Comparison of ENCODE assay signal across 1 cellular context in the genomic region with DNA sequence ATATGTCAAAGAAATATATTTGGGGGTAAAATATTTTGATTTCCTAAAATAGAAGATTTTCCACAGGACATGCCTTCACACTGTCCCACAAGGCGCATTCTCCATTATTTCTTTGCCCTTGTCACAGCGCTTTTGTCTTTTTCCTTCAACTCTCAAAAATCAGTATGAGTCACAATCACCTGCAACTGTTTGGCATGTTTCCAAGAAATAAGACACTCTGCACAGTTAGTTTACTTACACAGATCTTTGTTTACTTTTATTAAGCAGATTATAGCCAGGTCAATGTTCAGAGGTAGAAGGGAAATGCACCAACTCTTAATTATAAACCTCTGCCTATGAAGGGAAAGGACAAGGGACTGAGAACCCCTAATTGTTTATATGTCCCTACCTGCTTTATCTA.
TF ChIP-seq lines count a peak whose summit lies in the region.

No MANE protein-coding gene starts in this region.

TF ChIP-seq in HepG2, 621 proteins besides CTCF, POLR2A, EP300 and RAD21 (continued from another document and continues in another):
- TF ChIP-seq, protein P1, sequence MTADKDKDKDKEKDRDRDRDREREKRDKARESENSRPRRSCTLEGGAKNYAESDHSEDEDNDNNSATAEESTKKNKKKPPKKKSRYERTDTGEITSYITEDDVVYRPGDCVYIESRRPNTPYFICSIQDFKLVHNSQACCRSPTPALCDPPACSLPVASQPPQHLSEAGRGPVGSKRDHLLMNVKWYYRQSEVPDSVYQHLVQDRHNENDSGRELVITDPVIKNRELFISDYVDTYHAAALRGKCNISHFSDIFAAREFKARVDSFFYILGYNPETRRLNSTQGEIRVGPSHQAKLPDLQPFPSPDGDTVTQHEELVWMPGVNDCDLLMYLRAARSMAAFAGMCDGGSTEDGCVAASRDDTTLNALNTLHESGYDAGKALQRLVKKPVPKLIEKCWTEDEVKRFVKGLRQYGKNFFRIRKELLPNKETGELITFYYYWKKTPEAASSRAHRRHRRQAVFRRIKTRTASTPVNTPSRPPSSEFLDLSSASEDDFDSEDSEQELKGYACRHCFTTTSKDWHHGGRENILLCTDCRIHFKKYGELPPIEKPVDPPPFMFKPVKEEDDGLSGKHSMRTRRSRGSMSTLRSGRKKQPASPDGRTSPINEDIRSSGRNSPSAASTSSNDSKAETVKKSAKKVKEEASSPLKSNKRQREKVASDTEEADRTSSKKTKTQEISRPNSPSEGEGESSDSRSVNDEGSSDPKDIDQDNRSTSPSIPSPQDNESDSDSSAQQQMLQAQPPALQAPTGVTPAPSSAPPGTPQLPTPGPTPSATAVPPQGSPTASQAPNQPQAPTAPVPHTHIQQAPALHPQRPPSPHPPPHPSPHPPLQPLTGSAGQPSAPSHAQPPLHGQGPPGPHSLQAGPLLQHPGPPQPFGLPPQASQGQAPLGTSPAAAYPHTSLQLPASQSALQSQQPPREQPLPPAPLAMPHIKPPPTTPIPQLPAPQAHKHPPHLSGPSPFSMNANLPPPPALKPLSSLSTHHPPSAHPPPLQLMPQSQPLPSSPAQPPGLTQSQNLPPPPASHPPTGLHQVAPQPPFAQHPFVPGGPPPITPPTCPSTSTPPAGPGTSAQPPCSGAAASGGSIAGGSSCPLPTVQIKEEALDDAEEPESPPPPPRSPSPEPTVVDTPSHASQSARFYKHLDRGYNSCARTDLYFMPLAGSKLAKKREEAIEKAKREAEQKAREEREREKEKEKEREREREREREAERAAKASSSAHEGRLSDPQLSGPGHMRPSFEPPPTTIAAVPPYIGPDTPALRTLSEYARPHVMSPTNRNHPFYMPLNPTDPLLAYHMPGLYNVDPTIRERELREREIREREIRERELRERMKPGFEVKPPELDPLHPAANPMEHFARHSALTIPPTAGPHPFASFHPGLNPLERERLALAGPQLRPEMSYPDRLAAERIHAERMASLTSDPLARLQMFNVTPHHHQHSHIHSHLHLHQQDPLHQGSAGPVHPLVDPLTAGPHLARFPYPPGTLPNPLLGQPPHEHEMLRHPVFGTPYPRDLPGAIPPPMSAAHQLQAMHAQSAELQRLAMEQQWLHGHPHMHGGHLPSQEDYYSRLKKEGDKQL (CRISPR knock-in tag; IDR thresholded peaks at IDR 0.05; ENCODE audit: low read depth) = 0 out of 2 replicates have a peak, but pooled peaks have one; percentile 33
- TF ChIP-seq ZNF12 (CRISPR knock-in tag; IDR thresholded peaks at IDR 0.05) (peak; percentile 95), TGIF2 (CRISPR knock-in tag; IDR thresholded peaks at IDR 0.05) (0 out of 2 replicates have a peak, but pooled peaks have one; percentile 58), NFE2L1 (CRISPR knock-in tag; IDR thresholded peaks at IDR 0.05; ENCODE audit: borderline replicate concordance) (no peak), ZNF101 (CRISPR knock-in tag; IDR thresholded peaks at IDR 0.05; ENCODE audit: borderline replicate concordance, low read depth) (no peak), KAT8 (CRISPR knock-in tag; IDR thresholded peaks at IDR 0.05) (no peak), ZNF431 (CRISPR knock-in tag; IDR thresholded peaks at IDR 0.05; ENCODE audit: borderline replicate concordance, low read depth) (no peak), ZNF44 (CRISPR knock-in tag; IDR thresholded peaks at IDR 0.05) (no peak), ETV5 (CRISPR knock-in tag; IDR thresholded peaks at IDR 0.05; ENCODE audit: borderline replicate concordance) (no peak; the same call in 1 of the 2 replicates), TRIM24 (CRISPR knock-in tag; IDR thresholded peaks at IDR 0.05) (no peak), RXRB (CRISPR knock-in tag; IDR thresholded peaks at IDR 0.05; ENCODE audit: borderline replicate concordance) (peak; percentile 71; the same call in 1 of the 2 replicates), HIVEP1 (CRISPR knock-in tag; IDR thresholded peaks at IDR 0.05) (no peak), JARID2 (CRISPR knock-in tag; IDR thresholded peaks at IDR 0.05; ENCODE audit: insufficient replicate concordance) (no peak), PHF20 (CRISPR knock-in tag; IDR thresholded peaks at IDR 0.05) (no peak), SIN3A (IDR thresholded peaks at IDR 0.05; ENCODE audit: borderline replicate concordance, low read depth, low read length) (0 out of 2 replicates have a peak, but pooled peaks have one; percentile 6), KDM6A (CRISPR knock-in tag; IDR thresholded peaks at IDR 0.05; ENCODE audit: low read depth) (peak; percentile 61; the same call in 1 of the 2 replicates), ZMYM4 (CRISPR knock-in tag; IDR thresholded peaks at IDR 0.05) (peak; percentile 28; the same call in 1 of the 2 replicates), GPN1 (CRISPR knock-in tag; IDR thresholded peaks at IDR 0.05; ENCODE audit: borderline replicate concordance) (no peak), ZNF792 (CRISPR knock-in tag; IDR thresholded peaks at IDR 0.05) (0 out of 2 replicates have a peak, but pooled peaks have one; percentile 32), ZNF598 (CRISPR knock-in tag; IDR thresholded peaks at IDR 0.05; ENCODE audit: borderline replicate concordance) (no peak), LCORL (IDR thresholded peaks at IDR 0.05) (peak; percentile 47; the same call in 1 of the 2 replicates), LCORL (CRISPR knock-in tag; IDR thresholded peaks at IDR 0.05) (peak; percentile 49; the same call in 1 of the 2 replicates), MTA3 (CRISPR knock-in tag; IDR thresholded peaks at IDR 0.05) (no peak), ZNF350 (CRISPR knock-in tag; IDR thresholded peaks at IDR 0.05; ENCODE audit: borderline replicate concordance, low read depth) (no peak), SIX4 (CRISPR knock-in tag; IDR thresholded peaks at IDR 0.05) (peak; percentile 97), RARA (CRISPR knock-in tag; IDR thresholded peaks at IDR 0.05) (0 out of 2 replicates have a peak, but pooled peaks have one; percentile 39), HMG20B (CRISPR knock-in tag; conservative IDR thresholded peaks at IDR 0.05) (no peak), ISL2 (CRISPR knock-in tag; IDR thresholded peaks at IDR 0.05) (peak; percentile 88), HES4 (CRISPR knock-in tag; IDR thresholded peaks at IDR 0.05; ENCODE audit: borderline replicate concordance) (no peak), PHB2 (IDR thresholded peaks at IDR 0.05; ENCODE audit: partially characterized antibody) (no peak), ZNF124 (CRISPR knock-in tag; IDR thresholded peaks at IDR 0.05) (0 out of 2 replicates have a peak, but pooled peaks have one; percentile 34), ZSCAN22 (CRISPR knock-in tag; IDR thresholded peaks at IDR 0.05) (no peak), AKAP8 (CRISPR knock-in tag; IDR thresholded peaks at IDR 0.05) (no peak), ZNF543 (CRISPR knock-in tag; IDR thresholded peaks at IDR 0.05) (no peak), ZKSCAN5 (CRISPR knock-in tag; IDR thresholded peaks at IDR 0.05) (no peak), YEATS2 (CRISPR knock-in tag; IDR thresholded peaks at IDR 0.05; ENCODE audit: borderline replicate concordance) (no peak), MBD4 (IDR thresholded peaks at IDR 0.05; ENCODE audit: borderline replicate concordance, low read length) (no peak), ATM (IDR thresholded peaks at IDR 0.05; ENCODE audit: borderline replicate concordance) (no peak), ZBTB8A (CRISPR knock-in tag; IDR thresholded peaks at IDR 0.05; ENCODE audit: borderline replicate concordance, low read depth) (no peak), SIX1 (CRISPR knock-in tag; IDR thresholded peaks at IDR 0.05; ENCODE audit: borderline replicate concordance) (peak; percentile 79; the same call in 1 of the 2 replicates), HDAC2 (CRISPR knock-in tag; IDR thresholded peaks at IDR 0.05) (peak; percentile 64; the same call in 1 of the 2 replicates), JUND (CRISPR knock-in tag; IDR thresholded peaks at IDR 0.05) (peak; percentile 89), POLR2G (IDR thresholded peaks at IDR 0.05; ENCODE audit: low read depth, low read length) (no peak), CREM (IDR thresholded peaks at IDR 0.05) (peak; percentile 65), CREM (CRISPR knock-in tag; IDR thresholded peaks at IDR 0.05) (no peak), FOXK2 (IDR thresholded peaks at IDR 0.05) (peak; percentile 60; the same call in 1 of the 2 replicates), ESRRA (CRISPR knock-in tag; IDR thresholded peaks at IDR 0.05; ENCODE audit: low read depth) (0 out of 2 replicates have a peak, but pooled peaks have one; percentile 31), NCOA2 (CRISPR knock-in tag; IDR thresholded peaks at IDR 0.05) (peak; percentile 82), NR2F1 (CRISPR knock-in tag; IDR thresholded peaks at IDR 0.05) (0 out of 4 replicates have a peak, but pooled peaks of 1 of the 2 experiments have one; percentile 33), SMAD3 (CRISPR knock-in tag; IDR thresholded peaks at IDR 0.05) (peak; percentile 17; the same call in 1 of the 2 replicates), RFX1 (IDR thresholded peaks at IDR 0.05) (no peak), HMG20A (CRISPR knock-in tag; IDR thresholded peaks at IDR 0.05; ENCODE audit: borderline replicate concordance) (peak; percentile 82; the same call in 1 of the 2 replicates), ZNF563 (CRISPR knock-in tag; IDR thresholded peaks at IDR 0.05) (no peak), ARHGAP35 (CRISPR knock-in tag; IDR thresholded peaks at IDR 0.05; ENCODE audit: borderline replicate concordance) (no peak), TBL1XR1 (IDR thresholded peaks at IDR 0.05; ENCODE audit: borderline replicate concordance, low read length, partially characterized antibody) (no peak)
- TF ChIP-seq, protein P2, sequence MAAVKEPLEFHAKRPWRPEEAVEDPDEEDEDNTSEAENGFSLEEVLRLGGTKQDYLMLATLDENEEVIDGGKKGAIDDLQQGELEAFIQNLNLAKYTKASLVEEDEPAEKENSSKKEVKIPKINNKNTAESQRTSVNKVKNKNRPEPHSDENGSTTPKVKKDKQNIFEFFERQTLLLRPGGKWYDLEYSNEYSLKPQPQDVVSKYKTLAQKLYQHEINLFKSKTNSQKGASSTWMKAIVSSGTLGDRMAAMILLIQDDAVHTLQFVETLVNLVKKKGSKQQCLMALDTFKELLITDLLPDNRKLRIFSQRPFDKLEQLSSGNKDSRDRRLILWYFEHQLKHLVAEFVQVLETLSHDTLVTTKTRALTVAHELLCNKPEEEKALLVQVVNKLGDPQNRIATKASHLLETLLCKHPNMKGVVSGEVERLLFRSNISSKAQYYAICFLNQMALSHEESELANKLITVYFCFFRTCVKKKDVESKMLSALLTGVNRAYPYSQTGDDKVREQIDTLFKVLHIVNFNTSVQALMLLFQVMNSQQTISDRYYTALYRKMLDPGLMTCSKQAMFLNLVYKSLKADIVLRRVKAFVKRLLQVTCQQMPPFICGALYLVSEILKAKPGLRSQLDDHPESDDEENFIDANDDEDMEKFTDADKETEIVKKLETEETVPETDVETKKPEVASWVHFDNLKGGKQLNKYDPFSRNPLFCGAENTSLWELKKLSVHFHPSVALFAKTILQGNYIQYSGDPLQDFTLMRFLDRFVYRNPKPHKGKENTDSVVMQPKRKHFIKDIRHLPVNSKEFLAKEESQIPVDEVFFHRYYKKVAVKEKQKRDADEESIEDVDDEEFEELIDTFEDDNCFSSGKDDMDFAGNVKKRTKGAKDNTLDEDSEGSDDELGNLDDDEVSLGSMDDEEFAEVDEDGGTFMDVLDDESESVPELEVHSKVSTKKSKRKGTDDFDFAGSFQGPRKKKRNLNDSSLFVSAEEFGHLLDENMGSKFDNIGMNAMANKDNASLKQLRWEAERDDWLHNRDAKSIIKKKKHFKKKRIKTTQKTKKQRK (IDR thresholded peaks at IDR 0.05; ENCODE audit: low read length) = no peak
- TF ChIP-seq, protein P3, sequence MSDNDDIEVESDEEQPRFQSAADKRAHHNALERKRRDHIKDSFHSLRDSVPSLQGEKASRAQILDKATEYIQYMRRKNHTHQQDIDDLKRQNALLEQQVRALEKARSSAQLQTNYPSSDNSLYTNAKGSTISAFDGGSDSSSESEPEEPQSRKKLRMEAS (IDR thresholded peaks at IDR 0.05) = no peak
- TF ChIP-seq, protein P4, sequence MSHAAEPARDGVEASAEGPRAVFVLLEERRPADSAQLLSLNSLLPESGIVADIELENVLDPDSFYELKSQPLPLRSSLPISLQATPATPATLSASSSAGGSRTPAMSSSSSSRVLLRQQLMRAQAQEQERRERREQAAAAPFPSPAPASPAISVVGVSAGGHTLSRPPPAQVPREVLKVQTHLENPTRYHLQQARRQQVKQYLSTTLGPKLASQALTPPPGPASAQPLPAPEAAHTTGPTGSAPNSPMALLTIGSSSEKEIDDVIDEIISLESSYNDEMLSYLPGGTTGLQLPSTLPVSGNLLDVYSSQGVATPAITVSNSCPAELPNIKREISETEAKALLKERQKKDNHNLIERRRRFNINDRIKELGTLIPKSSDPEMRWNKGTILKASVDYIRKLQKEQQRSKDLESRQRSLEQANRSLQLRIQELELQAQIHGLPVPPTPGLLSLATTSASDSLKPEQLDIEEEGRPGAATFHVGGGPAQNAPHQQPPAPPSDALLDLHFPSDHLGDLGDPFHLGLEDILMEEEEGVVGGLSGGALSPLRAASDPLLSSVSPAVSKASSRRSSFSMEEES (CRISPR knock-in tag; IDR thresholded peaks at IDR 0.05) = peak; percentile 96
- TF ChIP-seq, protein P5, sequence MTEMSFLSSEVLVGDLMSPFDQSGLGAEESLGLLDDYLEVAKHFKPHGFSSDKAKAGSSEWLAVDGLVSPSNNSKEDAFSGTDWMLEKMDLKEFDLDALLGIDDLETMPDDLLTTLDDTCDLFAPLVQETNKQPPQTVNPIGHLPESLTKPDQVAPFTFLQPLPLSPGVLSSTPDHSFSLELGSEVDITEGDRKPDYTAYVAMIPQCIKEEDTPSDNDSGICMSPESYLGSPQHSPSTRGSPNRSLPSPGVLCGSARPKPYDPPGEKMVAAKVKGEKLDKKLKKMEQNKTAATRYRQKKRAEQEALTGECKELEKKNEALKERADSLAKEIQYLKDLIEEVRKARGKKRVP (CRISPR knock-in tag; IDR thresholded peaks at IDR 0.05) = 0 out of 4 replicates have a peak, but pooled peaks of 1 of the 2 experiments have one; percentile 53
- TF ChIP-seq, protein P6, sequence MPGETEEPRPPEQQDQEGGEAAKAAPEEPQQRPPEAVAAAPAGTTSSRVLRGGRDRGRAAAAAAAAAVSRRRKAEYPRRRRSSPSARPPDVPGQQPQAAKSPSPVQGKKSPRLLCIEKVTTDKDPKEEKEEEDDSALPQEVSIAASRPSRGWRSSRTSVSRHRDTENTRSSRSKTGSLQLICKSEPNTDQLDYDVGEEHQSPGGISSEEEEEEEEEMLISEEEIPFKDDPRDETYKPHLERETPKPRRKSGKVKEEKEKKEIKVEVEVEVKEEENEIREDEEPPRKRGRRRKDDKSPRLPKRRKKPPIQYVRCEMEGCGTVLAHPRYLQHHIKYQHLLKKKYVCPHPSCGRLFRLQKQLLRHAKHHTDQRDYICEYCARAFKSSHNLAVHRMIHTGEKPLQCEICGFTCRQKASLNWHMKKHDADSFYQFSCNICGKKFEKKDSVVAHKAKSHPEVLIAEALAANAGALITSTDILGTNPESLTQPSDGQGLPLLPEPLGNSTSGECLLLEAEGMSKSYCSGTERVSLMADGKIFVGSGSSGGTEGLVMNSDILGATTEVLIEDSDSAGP (CRISPR knock-in tag; IDR thresholded peaks at IDR 0.05; ENCODE audit: borderline replicate concordance) = no peak
